In the genomic region with DNA sequence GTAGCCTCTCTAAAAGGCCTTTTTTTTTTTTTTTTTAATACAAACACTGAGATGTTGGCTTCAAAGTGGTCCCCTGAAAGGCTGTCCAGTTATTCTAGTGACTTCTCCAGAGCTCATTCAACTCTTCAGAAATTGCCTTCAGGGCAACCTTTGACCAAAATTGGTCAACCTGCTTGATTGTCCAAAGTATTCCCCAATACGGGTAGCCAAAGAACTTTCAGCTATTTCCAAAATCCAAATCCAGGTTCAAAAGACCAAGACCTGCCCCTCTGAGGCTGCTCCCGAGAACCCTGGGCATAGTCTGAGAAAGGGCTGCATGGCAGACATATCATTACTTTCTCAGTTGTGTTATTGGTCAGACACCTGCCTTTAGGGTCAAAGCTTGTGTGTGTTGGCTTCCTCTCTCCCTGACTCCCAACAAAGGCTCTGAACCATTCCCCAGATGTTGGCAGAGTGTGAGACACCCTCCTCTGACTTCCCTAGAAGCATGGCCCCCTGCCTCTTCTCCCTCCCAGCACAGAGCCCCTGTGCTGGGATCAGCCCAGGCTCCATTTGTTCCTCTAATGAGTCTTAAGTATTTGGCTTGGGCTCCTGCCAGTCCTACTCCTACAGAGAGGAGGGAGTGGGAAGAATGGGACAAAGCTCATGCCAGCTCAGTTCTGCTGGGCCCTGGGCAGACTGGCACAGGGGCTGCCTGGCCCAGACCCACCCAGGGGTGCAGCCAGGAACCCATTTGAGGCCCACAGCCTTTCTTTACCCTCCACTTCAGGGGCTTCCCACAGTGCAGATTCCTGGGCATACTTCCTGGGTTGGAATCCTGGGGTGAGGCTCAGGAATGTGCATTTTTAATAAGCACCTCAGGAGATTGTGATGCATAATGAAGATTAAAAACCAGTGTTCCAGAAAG, we compare ENCODE assay signal across 10 cellular contexts. TPM values are rescaled to one million over a fixed set of nuclear protein-coding genes. Genes with fewer than 3 reads are reported as not detected.
DNase-seq lines count a peak whose midpoint lies in the region; ATAC-seq, FAIRE-seq and TF ChIP-seq lines count a peak whose summit lies in the region.
"Had no signal": no experiment of that assay in that cellular context is flagged by ENCODE, and none has a peak within 500 bp of the region (broad histone marks: within the 10 kb centered on the region; RNA-seq: fewer than 3 reads in every experiment).

No MANE protein-coding gene starts in this region.

- H3K9me3 Mint-ChIP-seq in neural crest cell = no peaks in the 10 kb centered on the region

- H3K4me1 ChIP-seq in endothelial cell of umbilical vein (ENCODE audit: control insufficient read depth, extremely low read depth, insufficient read depth, low read length) = peaks cover 10% of the 10 kb centered on the region
- H3K4me1 ChIP-seq in BE2C = no peaks in the 10 kb centered on the region

- CTCF ChIA-PET in endothelial cell of umbilical vein (lab: Charles Lee) = interaction anchor here (0.5 to 2.0 kb wide), 6 partner anchors 13 to 199 kb away, joined by 3 to 5 read pairs (median 4); no protein-coding TSS in a partner anchor

- no peaks in the 10 kb centered on the region for H3K79me2 ChIP-seq in endothelial cell of umbilical vein (ENCODE audit: control insufficient read depth, insufficient read depth, low read length)

- ATAC-seq in GM19455 (IDR thresholded peaks at IDR 0.05; ENCODE audit: unreplicated experiment) = no peak

- H4K20me1 ChIP-seq in endothelial cell of umbilical vein (replicated peaks; ENCODE audit: control insufficient read depth, extremely low read depth, insufficient read depth, low read length) = no peaks in the 10 kb centered on the region

- BruUV-seq in endothelial cell of umbilical vein (replicated peaks; lab: Mats Ljungman, UMichigan) = no TSS peak

- no peaks in the 10 kb centered on the region for H3K9me1 ChIP-seq in endothelial cell of umbilical vein (replicated peaks; ENCODE audit: control insufficient read depth, extremely low read depth, insufficient read depth, low read length)

- H3K4me3 ChIP-seq in endothelial cell of umbilical vein (replicated peaks in 1 of 3; ENCODE audit: insufficient read depth in 1 of 3, low read depth in 1 of 3, low read length in 3 of 3) = no peak overlapping the region
- H3K4me3 ChIP-seq in BE2C (ENCODE audit: low read depth, low read length) = no peak overlapping the region

- no peak overlapping the region for H3K27ac ChIP-seq in endothelial cell of umbilical vein (ENCODE audit: insufficient read depth, low read depth, low read length)

- dilution Hi-C loops in endothelial cell of umbilical vein (cut with MboI; ENCODE audit: extremely low pct_ligation_motif_present, low sequenced_read_pairs) = no loop called here

- no peak for TF ChIP-seq POLR2A in endothelial cell of umbilical vein (IDR thresholded peaks at IDR 0.05; ENCODE audit: low read depth, low read length)

- peaks cover 12% of the 10 kb centered on the region for H3K4me1 Mint-ChIP-seq in neural crest cell

- POLR2A ChIA-PET in endothelial cell of umbilical vein (lab: Charles Lee) = interaction anchor here (1.1 to 1.5 kb wide), 3 partner anchors 17 to 41 kb away, joined by 3 to 9 read pairs (median 3); partner anchors contain the start of gene SSRP1

- H3K27me3 Mint-ChIP-seq in neural crest cell (ENCODE audit: low read depth) = no peaks in the 10 kb centered on the region

- FAIRE-seq in endothelial cell of umbilical vein (lab: Jason Lieb, UNC) = peak; percentile 62

- TF ChIP-seq CTCF in endothelial cell of umbilical vein (IDR thresholded peaks at IDR 0.05; ENCODE audit: extremely low read depth in 1 of 2, insufficient read depth in 1 of 2, low read depth in 1 of 2, low read length in 2 of 2) (no peak), neural crest cell (conservative IDR thresholded peaks at IDR 0.05) (no peak), BE2C (IDR thresholded peaks at IDR 0.05; ENCODE audit: low read depth, low read length) (no peak)

- no peaks in the 10 kb centered on the region for H3K27me3 ChIP-seq in endothelial cell of umbilical vein (ENCODE audit: control insufficient read depth in 2 of 2, insufficient read depth in 2 of 2, low read length in 2 of 2)
- no peaks in the 10 kb centered on the region for H3K27me3 ChIP-seq in BE2C

- H3K4me2 ChIP-seq in endothelial cell of umbilical vein (ENCODE audit: insufficient read depth, low read length) = no peak overlapping the region

- H3K9me3 ChIP-seq in endothelial cell of umbilical vein (replicated peaks; ENCODE audit: control insufficient read depth, insufficient read depth, low read length) = no peaks in the 10 kb centered on the region
- no peaks in the 10 kb centered on the region for H3K9me3 ChIP-seq in BE2C

- H2AFZ ChIP-seq in endothelial cell of umbilical vein (ENCODE audit: low read depth, low read length) = no peak overlapping the region

- intact Hi-C loops in endothelial cell of umbilical vein (cut with micrococcal nuclease) = no loop called here

- peak; percentile 77 for DNase-seq in COR-L47 (lab: John Stamatoyannopoulos, UW)
- DNase-seq in NCI-H1092 treated with DMSO at 0.1 percent for 48 hours (lab: John Stamatoyannopoulos, UW) = peak; percentile 95
- DNase-seq in endothelial cell of umbilical vein (ENCODE audit: low read depth, low spot score) = peak; percentile 74
- DNase-seq in neural crest cell (ENCODE audit: low read depth, low spot score) = no peak
- DNase-seq in activated CD8-positive, alpha-beta memory T cell treated with anti-CD3 and anti-CD28 coated beads, Interleukin-2, amount 50 U/mL, for 4 hours = no peak
- DNase-seq in HK-2 (ENCODE audit: unreplicated experiment) = no peak
- no peak for DNase-seq in BE2C

- peaks cover 7 to 13% of the 10 kb centered on the region in 2 experiments for H3K36me3 ChIP-seq in endothelial cell of umbilical vein (ENCODE audit: control insufficient read depth in 2 of 2, extremely low read depth in 1 of 2, insufficient read depth in 2 of 2, low read length in 2 of 2)
- no peaks in the 10 kb centered on the region; the same call in none of the 2 replicates for H3K36me3 ChIP-seq in BE2C

- no peak overlapping the region for H3K9ac ChIP-seq in endothelial cell of umbilical vein (replicated peaks; ENCODE audit: extremely low read depth, insufficient read depth, low read length)

- H3K27ac Mint-ChIP-seq in neural crest cell (ENCODE audit: unreplicated experiment) = no peak overlapping the region

- H3K36me3 Mint-ChIP-seq in neural crest cell (ENCODE audit: low read depth) = peaks cover 27% of the 10 kb centered on the region

- H3K4me3 Mint-ChIP-seq in neural crest cell = peak overlapping the region; percentile 25

TF ChIP-seq in endothelial cell of umbilical vein, 7 proteins besides CTCF, POLR2A, EP300 and RAD21 (continues in another document):
- TF ChIP-seq POLR2AphosphoS5 (IDR thresholded peaks at IDR 0.05; ENCODE audit: insufficient read depth, low read depth, low read length) (no peak), JUN (IDR thresholded peaks at IDR 0.05; ENCODE audit: borderline replicate concordance, insufficient read depth, insufficient read length, low read depth) (no peak), MYC (IDR thresholded peaks at IDR 0.05; ENCODE audit: low read depth, low read length) (no peak), EZH2 (IDR thresholded peaks at IDR 0.05; ENCODE audit: borderline replicate concordance, low read depth, low read length, severe bottlenecking) (no peak)

RNA-seq across cellular contexts. Expression of gene TNKS1BP1, which starts 30.3 kb away (rescaled TPM):
- total RNA-seq in endothelial cell of umbilical vein (93.6 and 111 TPM in 2 replicates), neural crest cell (105 and 114 TPM in 2 replicates)
- polyA plus RNA-seq in endothelial cell of umbilical vein = 48.9 and 54.6 TPM in 2 replicates
- 41.5 and 43.0 TPM in 2 replicates for polyA plus RNA-seq in endothelial cell of umbilical vein (2011; cell fraction: cytosol; rRNA removed)
- 114 and 135 TPM in 2 replicates for polyA plus RNA-seq in endothelial cell of umbilical vein (2011; cell fraction: nucleus; rRNA removed)
- polyA plus RNA-seq in endothelial cell of umbilical vein (2012) = 85.2 and 116 TPM in 2 replicates
- 77.6 and 97.5 TPM in 2 replicates for polyA minus RNA-seq in endothelial cell of umbilical vein
- polyA minus RNA-seq in endothelial cell of umbilical vein (2011; cell fraction: cytosol; rRNA and poly(A)+ RNA removed) = 11.9 TPM
- polyA minus RNA-seq in endothelial cell of umbilical vein (2011; cell fraction: nucleus; rRNA and poly(A)+ RNA removed) = 36.8 and 38.3 TPM in 2 replicates
- 85.1 TPM for polyA plus RNA-seq in BE2C (2012; ENCODE audit: insufficient read depth, insufficient read length, low read depth)

RNA-seq across cellular contexts. Expression of gene SSRP1, which starts 41.2 kb away (rescaled TPM):
- total RNA-seq in endothelial cell of umbilical vein = 140 and 146 TPM in 2 replicates
- 123 and 130 TPM in 2 replicates for polyA plus RNA-seq in endothelial cell of umbilical vein
- 150 and 190 TPM in 2 replicates for polyA plus RNA-seq in endothelial cell of umbilical vein (2011; cell fraction: cytosol; rRNA removed)
- 106 and 107 TPM in 2 replicates for polyA plus RNA-seq in endothelial cell of umbilical vein (2011; cell fraction: nucleus; rRNA removed)
- 106 and 145 TPM in 2 replicates for polyA plus RNA-seq in endothelial cell of umbilical vein (2012)
- 121 and 142 TPM in 2 replicates for polyA minus RNA-seq in endothelial cell of umbilical vein
- polyA minus RNA-seq in endothelial cell of umbilical vein (2011; cell fraction: cytosol; rRNA and poly(A)+ RNA removed) = 156 TPM
- polyA minus RNA-seq in endothelial cell of umbilical vein (2011; cell fraction: nucleus; rRNA and poly(A)+ RNA removed) = 22.6 and 36.0 TPM in 2 replicates
- 280 TPM in 2 replicates for total RNA-seq in neural crest cell
- polyA plus RNA-seq in BE2C (2012; ENCODE audit: insufficient read depth, insufficient read length, low read depth) = 124 TPM

RNA-seq across cellular contexts. Expression of gene P2RX3, which starts 43.7 kb away (rescaled TPM):
- total RNA-seq in endothelial cell of umbilical vein = not detected in 2 replicates
- polyA plus RNA-seq in endothelial cell of umbilical vein = not detected in 2 replicates
- polyA plus RNA-seq in endothelial cell of umbilical vein (2011; cell fraction: cytosol; rRNA removed) = not detected in 2 replicates
- polyA plus RNA-seq in endothelial cell of umbilical vein (2011; cell fraction: nucleus; rRNA removed) = not detected in 2 replicates
- polyA plus RNA-seq in endothelial cell of umbilical vein (2012) = not detected in 2 replicates
- not detected in 2 replicates for polyA minus RNA-seq in endothelial cell of umbilical vein
- not detected for polyA minus RNA-seq in endothelial cell of umbilical vein (2011; cell fraction: cytosol; rRNA and poly(A)+ RNA removed)
- polyA minus RNA-seq in endothelial cell of umbilical vein (2011; cell fraction: nucleus; rRNA and poly(A)+ RNA removed) = not detected in 2 replicates
- 14.3 and 15.5 TPM in 2 replicates for total RNA-seq in neural crest cell
- 0.48 TPM for polyA plus RNA-seq in BE2C (2012; ENCODE audit: insufficient read depth, insufficient read length, low read depth)
- total RNA-seq: HT1080 had no signal

RNA-seq across cellular contexts. Expression of gene APLNR, which starts 57.4 kb away (rescaled TPM):
- total RNA-seq in endothelial cell of umbilical vein (0.09 and 0.38 TPM in 2 replicates), neural crest cell (3.0 and 3.9 TPM in 2 replicates)
- polyA plus RNA-seq in endothelial cell of umbilical vein = 0.03 and 0.04 TPM in 2 replicates
- 0.01 and 0.04 TPM in 2 replicates for polyA plus RNA-seq in endothelial cell of umbilical vein (2011; cell fraction: cytosol; rRNA removed)
- polyA plus RNA-seq in endothelial cell of umbilical vein (2011; cell fraction: nucleus; rRNA removed) = 0.09 and 0.17 TPM in 2 replicates
- polyA plus RNA-seq in endothelial cell of umbilical vein (2012) = 0.09 and 0.11 TPM in 2 replicates
- polyA minus RNA-seq in endothelial cell of umbilical vein = 0.07 TPM in 1 of 2 replicates, not detected in the other
- polyA minus RNA-seq in endothelial cell of umbilical vein (2011; cell fraction: cytosol; rRNA and poly(A)+ RNA removed) = not detected
- polyA minus RNA-seq in endothelial cell of umbilical vein (2011; cell fraction: nucleus; rRNA and poly(A)+ RNA removed) = not detected in 2 replicates
- 2.7 TPM for polyA plus RNA-seq in BE2C (2012; ENCODE audit: insufficient read depth, insufficient read length, low read depth)
- total RNA-seq: G401, HT1080 had no signal

Comparison
In these comparisons a context has a peak if more than half of its experiments do, and no peak if none do; other contexts are left out.
1. DNase-seq: peak in COR-L47 (single experiment), NCI-H1092 treated with DMSO at 0.1 percent for 48 hours (single experiment) and endothelial cell of umbilical vein (single experiment); none in neural crest cell (single experiment), activated CD8-positive, alpha-beta memory T cell treated with anti-CD3 and anti-CD28 coated beads, Interleukin-2, amount 50 U/mL, for 4 hours (single experiment), HK-2 (single experiment) and BE2C (single experiment).
2. RNA of gene P2RX3, which starts 43.7 kb away (total RNA-seq): 14.3 to 15.5 TPM in neural crest cell; not detected in endothelial cell of umbilical vein; every median in the first group is over 10 times any median in the second.